Comparison of ENCODE assay signal across 1 cellular context in the genomic region with DNA sequence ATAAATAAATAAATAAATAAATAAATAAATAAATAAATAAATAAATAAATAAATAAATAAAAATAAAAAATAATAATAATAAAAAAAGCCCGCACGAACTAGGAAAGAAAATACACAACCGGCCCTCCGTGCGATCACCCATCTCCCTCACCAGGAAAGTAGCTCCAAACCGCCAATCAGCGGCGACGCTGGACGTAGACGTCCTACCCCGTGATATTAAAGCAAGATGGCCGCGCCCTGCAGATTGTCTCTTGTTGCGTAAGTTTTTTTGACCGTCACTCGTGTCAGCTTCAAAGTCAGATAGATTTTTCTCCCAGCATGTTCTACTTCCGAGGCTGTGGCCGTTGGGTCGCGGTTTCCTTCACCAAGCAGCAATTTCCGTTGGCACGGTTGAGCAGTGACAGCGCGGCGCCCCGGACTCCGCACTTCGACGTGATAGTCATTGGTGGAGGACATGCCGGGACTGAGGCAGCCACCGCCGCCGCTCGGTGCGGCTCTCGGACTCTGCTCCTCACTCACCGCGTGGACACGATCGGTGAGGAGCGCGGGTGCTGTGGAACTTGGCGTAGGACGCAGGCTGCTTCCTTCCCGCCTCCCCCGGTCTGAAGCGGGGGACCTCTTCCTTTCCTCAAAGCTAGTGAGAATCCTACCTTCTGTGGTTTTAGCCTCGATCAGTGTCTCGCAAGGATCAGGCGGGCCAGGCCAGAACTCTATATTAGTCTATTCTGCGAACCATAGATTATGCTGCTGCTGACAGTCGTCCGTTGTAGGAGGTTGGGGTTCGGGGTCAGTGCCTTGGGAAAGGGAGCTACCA.
TF ChIP-seq lines count a peak whose summit lies in the region.

A gene with protein sequence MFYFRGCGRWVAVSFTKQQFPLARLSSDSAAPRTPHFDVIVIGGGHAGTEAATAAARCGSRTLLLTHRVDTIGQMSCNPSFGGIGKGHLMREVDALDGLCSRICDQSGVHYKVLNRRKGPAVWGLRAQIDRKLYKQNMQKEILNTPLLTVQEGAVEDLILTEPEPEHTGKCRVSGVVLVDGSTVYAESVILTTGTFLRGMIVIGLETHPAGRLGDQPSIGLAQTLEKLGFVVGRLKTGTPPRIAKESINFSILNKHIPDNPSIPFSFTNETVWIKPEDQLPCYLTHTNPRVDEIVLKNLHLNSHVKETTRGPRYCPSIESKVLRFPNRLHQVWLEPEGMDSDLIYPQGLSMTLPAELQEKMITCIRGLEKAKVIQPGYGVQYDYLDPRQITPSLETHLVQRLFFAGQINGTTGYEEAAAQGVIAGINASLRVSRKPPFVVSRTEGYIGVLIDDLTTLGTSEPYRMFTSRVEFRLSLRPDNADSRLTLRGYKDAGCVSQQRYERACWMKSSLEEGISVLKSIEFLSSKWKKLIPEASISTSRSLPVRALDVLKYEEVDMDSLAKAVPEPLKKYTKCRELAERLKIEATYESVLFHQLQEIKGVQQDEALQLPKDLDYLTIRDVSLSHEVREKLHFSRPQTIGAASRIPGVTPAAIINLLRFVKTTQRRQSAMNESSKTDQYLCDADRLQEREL (plus strand): TSS at position 201 of the 814 bp plus-strand sequence. CDS start 118 bp downstream, at position 319.

TF ChIP-seq in HEK293, 187 proteins besides CTCF, POLR2A, EP300 and RAD21 (continued from another document and continues in another):
- TF ChIP-seq, protein P1, sequence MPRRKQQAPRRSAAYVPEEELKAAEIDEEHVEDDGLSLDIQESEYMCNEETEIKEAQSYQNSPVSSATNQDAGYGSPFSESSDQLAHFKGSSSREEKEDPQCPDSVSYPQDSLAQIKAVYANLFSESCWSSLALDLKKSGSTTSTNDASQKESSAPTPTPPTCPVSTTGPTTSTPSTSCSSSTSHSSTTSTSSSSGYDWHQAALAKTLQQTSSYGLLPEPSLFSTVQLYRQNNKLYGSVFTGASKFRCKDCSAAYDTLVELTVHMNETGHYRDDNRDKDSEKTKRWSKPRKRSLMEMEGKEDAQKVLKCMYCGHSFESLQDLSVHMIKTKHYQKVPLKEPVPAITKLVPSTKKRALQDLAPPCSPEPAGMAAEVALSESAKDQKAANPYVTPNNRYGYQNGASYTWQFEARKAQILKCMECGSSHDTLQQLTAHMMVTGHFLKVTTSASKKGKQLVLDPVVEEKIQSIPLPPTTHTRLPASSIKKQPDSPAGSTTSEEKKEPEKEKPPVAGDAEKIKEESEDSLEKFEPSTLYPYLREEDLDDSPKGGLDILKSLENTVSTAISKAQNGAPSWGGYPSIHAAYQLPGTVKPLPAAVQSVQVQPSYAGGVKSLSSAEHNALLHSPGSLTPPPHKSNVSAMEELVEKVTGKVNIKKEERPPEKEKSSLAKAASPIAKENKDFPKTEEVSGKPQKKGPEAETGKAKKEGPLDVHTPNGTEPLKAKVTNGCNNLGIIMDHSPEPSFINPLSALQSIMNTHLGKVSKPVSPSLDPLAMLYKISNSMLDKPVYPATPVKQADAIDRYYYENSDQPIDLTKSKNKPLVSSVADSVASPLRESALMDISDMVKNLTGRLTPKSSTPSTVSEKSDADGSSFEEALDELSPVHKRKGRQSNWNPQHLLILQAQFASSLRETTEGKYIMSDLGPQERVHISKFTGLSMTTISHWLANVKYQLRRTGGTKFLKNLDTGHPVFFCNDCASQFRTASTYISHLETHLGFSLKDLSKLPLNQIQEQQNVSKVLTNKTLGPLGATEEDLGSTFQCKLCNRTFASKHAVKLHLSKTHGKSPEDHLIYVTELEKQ (tag by site-specific recombination; IDR thresholded peaks at IDR 0.05; ENCODE audit: borderline replicate concordance) = peak; percentile 25; the same call in 1 of the 2 replicates
- TF ChIP-seq ZBTB1 (tag by site-specific recombination; IDR thresholded peaks at IDR 0.05) = 0 out of 2 replicates have a peak, but pooled peaks have one; percentile 57
- TF ChIP-seq ZNF175 (tag by site-specific recombination; IDR thresholded peaks at IDR 0.05) = no peak
- no peak for TF ChIP-seq EGR2 (tag by site-specific recombination; IDR thresholded peaks at IDR 0.05; ENCODE audit: low read depth)
- TF ChIP-seq ZNF600 (tag by site-specific recombination; IDR thresholded peaks at IDR 0.05) = no peak; the same call in 1 of the 2 replicates
- 0 out of 2 replicates have a peak, but pooled peaks have one; percentile 33 for TF ChIP-seq BCL11A (tag by site-specific recombination; IDR thresholded peaks at IDR 0.05; ENCODE audit: low read depth)
- TF ChIP-seq ZNF155 (tag by site-specific recombination; IDR thresholded peaks at IDR 0.05) = no peak
- TF ChIP-seq, protein P2, sequence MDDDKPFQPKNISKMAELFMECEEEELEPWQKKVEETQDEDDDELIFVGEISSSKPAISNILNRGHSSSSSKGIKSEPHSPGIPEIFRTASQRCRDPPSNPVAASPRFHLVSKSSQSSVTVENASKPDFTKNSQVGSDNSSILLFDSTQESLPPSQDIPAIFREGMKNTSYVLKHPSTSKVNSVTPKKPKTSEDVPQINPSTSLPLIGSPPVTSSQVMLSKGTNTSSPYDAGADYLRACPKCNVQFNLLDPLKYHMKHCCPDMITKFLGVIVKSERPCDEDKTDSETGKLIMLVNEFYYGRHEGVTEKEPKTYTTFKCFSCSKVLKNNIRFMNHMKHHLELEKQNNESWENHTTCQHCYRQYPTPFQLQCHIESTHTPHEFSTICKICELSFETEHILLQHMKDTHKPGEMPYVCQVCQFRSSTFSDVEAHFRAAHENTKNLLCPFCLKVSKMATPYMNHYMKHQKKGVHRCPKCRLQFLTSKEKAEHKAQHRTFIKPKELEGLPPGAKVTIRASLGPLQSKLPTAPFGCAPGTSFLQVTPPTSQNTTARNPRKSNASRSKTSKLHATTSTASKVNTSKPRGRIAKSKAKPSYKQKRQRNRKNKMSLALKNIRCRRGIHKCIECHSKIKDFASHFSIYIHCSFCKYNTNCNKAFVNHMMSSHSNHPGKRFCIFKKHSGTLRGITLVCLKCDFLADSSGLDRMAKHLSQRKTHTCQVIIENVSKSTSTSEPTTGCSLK (tag by site-specific recombination; IDR thresholded peaks at IDR 0.05) = no peak
- TF ChIP-seq, protein P3, sequence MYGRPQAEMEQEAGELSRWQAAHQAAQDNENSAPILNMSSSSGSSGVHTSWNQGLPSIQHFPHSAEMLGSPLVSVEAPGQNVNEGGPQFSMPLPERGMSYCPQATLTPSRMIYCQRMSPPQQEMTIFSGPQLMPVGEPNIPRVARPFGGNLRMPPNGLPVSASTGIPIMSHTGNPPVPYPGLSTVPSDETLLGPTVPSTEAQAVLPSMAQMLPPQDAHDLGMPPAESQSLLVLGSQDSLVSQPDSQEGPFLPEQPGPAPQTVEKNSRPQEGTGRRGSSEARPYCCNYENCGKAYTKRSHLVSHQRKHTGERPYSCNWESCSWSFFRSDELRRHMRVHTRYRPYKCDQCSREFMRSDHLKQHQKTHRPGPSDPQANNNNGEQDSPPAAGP (tag by site-specific recombination; IDR thresholded peaks at IDR 0.05) = no peak
- no peak for TF ChIP-seq ZNF626 (tag by site-specific recombination; IDR thresholded peaks at IDR 0.05)
- TF ChIP-seq, protein P4, sequence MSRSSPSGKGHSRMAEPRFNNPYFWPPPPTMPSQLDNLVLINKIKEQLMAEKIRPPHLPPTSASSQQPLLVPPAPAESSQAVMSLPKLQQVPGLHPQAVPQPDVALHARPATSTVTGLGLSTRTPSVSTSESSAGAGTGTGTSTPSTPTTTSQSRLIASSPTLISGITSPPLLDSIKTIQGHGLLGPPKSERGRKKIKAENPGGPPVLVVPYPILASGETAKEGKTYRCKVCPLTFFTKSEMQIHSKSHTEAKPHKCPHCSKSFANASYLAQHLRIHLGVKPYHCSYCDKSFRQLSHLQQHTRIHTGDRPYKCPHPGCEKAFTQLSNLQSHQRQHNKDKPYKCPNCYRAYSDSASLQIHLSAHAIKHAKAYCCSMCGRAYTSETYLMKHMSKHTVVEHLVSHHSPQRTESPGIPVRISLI (tag by site-specific recombination; IDR thresholded peaks at IDR 0.05) = peak; percentile 89; the same call in 1 of the 2 replicates
- TF ChIP-seq ZNF548 (tag by site-specific recombination; IDR thresholded peaks at IDR 0.05) = no peak
- TF ChIP-seq, protein P5, sequence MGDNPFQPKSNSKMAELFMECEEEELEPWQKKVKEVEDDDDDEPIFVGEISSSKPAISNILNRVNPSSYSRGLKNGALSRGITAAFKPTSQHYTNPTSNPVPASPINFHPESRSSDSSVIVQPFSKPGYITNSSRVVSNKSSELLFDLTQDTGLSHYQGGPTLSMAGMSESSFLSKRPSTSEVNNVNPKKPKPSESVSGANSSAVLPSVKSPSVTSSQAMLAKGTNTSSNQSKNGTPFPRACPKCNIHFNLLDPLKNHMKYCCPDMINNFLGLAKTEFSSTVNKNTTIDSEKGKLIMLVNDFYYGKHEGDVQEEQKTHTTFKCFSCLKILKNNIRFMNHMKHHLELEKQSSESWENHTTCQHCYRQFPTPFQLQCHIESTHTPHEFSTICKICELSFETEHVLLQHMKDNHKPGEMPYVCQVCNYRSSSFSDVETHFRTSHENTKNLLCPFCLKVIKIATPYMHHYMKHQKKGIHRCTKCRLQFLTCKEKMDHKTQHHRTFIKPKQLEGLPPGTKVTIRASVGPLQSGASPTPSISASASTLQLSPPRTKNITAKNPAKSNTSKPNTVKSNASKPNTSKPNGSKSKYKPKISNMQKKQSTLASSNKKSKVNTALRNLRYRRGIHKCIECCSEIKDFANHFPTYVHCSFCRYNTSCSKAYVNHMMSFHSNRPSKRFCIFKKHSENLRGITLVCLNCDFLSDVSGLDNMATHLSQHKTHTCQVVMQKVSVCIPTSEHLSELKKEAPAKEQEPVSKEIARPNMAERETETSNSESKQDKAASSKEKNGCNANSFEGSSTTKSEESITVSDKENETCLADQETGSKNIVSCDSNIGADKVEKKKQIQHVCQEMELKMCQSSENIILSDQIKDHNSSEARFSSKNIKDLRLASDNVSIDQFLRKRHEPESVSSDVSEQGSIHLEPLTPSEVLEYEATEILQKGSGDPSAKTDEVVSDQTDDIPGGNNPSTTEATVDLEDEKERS (tag by site-specific recombination; IDR thresholded peaks at IDR 0.05) = no peak
- TF ChIP-seq ZNF157 (tag by site-specific recombination; IDR thresholded peaks at IDR 0.05) = no peak
- TF ChIP-seq ZNF561 (tag by site-specific recombination; IDR thresholded peaks at IDR 0.05; ENCODE audit: borderline replicate concordance) = no peak
- TF ChIP-seq ZEB2 (tag by site-specific recombination; IDR thresholded peaks at IDR 0.05) = peak; percentile 63
- TF ChIP-seq ZBTB7A (tag by site-specific recombination; IDR thresholded peaks at IDR 0.05; ENCODE audit: low read depth) = no peak
- no peak for TF ChIP-seq ZNF585B (tag by site-specific recombination; IDR thresholded peaks at IDR 0.05)
- TF ChIP-seq ZNF366 (tag by site-specific recombination; conservative IDR thresholded peaks at IDR 0.05) = peak; percentile 78
- TF ChIP-seq KLF7 (tag by site-specific recombination; IDR thresholded peaks at IDR 0.05; ENCODE audit: borderline replicate concordance) = peak; percentile 55; the same call in 1 of the 2 replicates
- TF ChIP-seq KLF9 (tag by site-specific recombination; IDR thresholded peaks at IDR 0.05; ENCODE audit: low read depth) = no peak
- peak; percentile 73; the same call in 1 of the 2 replicates for TF ChIP-seq ZNF24 (tag by site-specific recombination; IDR thresholded peaks at IDR 0.05)
- no peak for TF ChIP-seq ZNF843 (tag by site-specific recombination; IDR thresholded peaks at IDR 0.05)
- no peak for TF ChIP-seq SCRT1 (tag by site-specific recombination; IDR thresholded peaks at IDR 0.05; ENCODE audit: borderline replicate concordance)
- TF ChIP-seq, protein P6, sequence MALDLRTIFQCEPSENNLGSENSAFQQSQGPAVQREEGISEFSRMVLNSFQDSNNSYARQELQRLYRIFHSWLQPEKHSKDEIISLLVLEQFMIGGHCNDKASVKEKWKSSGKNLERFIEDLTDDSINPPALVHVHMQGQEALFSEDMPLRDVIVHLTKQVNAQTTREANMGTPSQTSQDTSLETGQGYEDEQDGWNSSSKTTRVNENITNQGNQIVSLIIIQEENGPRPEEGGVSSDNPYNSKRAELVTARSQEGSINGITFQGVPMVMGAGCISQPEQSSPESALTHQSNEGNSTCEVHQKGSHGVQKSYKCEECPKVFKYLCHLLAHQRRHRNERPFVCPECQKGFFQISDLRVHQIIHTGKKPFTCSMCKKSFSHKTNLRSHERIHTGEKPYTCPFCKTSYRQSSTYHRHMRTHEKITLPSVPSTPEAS (tag by site-specific recombination; IDR thresholded peaks at IDR 0.05) = peak; percentile 19; the same call in 1 of the 2 replicates
- peak; percentile 81; the same call in 1 of the 2 replicates for TF ChIP-seq MZF1 (tag by site-specific recombination; IDR thresholded peaks at IDR 0.05; ENCODE audit: borderline replicate concordance)
- TF ChIP-seq ZNF391 (tag by site-specific recombination; IDR thresholded peaks at IDR 0.05; ENCODE audit: borderline replicate concordance, low read depth) = no peak
- peak; percentile 100 for TF ChIP-seq ZNF501 (tag by site-specific recombination; IDR thresholded peaks at IDR 0.05)
- TF ChIP-seq KLF8 (tag by site-specific recombination; IDR thresholded peaks at IDR 0.05) = no peak
- peak; percentile 96 for TF ChIP-seq ZNF558 (tag by site-specific recombination; IDR thresholded peaks at IDR 0.05)
- TF ChIP-seq, protein P7, sequence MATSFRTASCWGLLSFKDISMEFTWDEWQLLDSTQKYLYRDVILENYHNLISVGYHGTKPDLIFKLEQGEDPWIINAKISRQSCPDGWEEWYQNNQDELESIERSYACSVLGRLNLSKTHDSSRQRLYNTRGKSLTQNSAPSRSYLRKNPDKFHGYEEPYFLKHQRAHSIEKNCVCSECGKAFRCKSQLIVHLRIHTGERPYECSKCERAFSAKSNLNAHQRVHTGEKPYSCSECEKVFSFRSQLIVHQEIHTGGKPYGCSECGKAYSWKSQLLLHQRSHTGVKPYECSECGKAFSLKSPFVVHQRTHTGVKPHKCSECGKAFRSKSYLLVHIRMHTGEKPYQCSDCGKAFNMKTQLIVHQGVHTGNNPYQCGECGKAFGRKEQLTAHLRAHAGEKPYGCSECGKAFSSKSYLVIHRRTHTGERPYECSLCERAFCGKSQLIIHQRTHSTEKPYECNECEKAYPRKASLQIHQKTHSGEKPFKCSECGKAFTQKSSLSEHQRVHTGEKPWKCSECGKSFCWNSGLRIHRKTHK (tag by site-specific recombination; IDR thresholded peaks at IDR 0.05) = no peak
- peak; percentile 53 for TF ChIP-seq SCRT2 (tag by site-specific recombination; IDR thresholded peaks at IDR 0.05)
- TF ChIP-seq ZFP37 (tag by site-specific recombination; IDR thresholded peaks at IDR 0.05) = peak; percentile 99
- TF ChIP-seq ZNF791 (tag by site-specific recombination; IDR thresholded peaks at IDR 0.05) = peak; percentile 82
- no peak for TF ChIP-seq ZNF747 (tag by site-specific recombination; IDR thresholded peaks at IDR 0.05)
- TF ChIP-seq, protein P8, sequence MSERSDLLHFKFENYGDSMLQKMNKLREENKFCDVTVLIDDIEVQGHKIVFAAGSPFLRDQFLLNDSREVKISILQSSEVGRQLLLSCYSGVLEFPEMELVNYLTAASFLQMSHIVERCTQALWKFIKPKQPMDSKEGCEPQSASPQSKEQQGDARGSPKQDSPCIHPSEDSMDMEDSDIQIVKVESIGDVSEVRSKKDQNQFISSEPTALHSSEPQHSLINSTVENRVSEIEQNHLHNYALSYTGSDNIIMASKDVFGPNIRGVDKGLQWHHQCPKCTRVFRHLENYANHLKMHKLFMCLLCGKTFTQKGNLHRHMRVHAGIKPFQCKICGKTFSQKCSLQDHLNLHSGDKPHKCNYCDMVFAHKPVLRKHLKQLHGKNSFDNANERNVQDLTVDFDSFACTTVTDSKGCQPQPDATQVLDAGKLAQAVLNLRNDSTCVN (tag by site-specific recombination; optimal IDR thresholded peaks at IDR 0.05) = peak; percentile 16
